ENCODE assay signal across 8 cellular contexts in the genomic region with DNA sequence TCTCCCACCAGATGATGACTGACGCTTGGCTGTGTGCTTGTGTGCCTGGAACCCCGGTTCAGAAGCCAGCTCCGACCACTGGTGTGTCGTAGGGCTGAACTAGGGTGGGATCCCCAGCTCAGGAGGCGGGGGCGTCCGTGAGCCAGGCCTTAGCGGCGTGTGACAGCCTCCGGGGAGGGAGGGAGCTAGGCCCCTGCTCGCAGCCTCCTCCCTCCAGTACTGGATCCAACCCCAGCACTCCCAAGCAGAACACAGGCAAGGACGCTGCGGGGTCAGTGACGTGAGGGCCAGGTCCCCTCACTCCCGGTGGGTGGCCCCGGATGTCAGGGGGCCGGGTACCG. TPM values are rescaled to one million over a fixed set of nuclear protein-coding genes. Genes with fewer than 3 reads are reported as not detected.
DNase-seq lines count a peak whose midpoint lies in the region; ATAC-seq, FAIRE-seq and TF ChIP-seq lines count a peak whose summit lies in the region.

No MANE protein-coding gene starts in this region.

- WGBS in HepG2 (ENCODE audit: low lambda C conversion rate), result no CpG with 5 or more reads among the region's 18 CpGs

- in situ Hi-C loops in HepG2 (cut with HindIII; ENCODE audit: extremely low pct_ligation_motif_present, low pct_unique_long_range_greater_than_20kb), result no loop called here

- H3K27ac ChIP-seq in caudate nucleus (ENCODE audit: low read depth, low read length) (peak overlapping the region; percentile 83), HepG2 (ENCODE audit: extremely low read length, insufficient read depth, low read length) (peak overlapping the region; percentile 78), thoracic aorta (peak overlapping the region; percentile 80 to 82)

- ATAC-seq in HepG2 (peak; percentile 33), thoracic aorta (ENCODE audit: insufficient number of reproducible peaks, low FRiP score, low read depth) (no peak), HG03571 (IDR thresholded peaks at IDR 0.05; ENCODE audit: unreplicated experiment) (no peak)

- H3K36me3 ChIP-seq in HepG2 (replicated peaks in 1 of 2; ENCODE audit: control insufficient read depth in 1 of 2, insufficient read depth in 2 of 2, low read length in 2 of 2), result peaks cover 4 to 13% of the 10 kb centered on the region in 2 experiments; a peak in 4 of 5 replicates
- H3K36me3 ChIP-seq in thoracic aorta, result peaks cover 5% of the 10 kb centered on the region

- POLR2A ChIA-PET in HepG2 (lab: Yijun Ruan, JAX), result interaction anchor here (0.6 to 4.0 kb wide), 25 partner anchors 8 to 582 kb away, joined by 3 to 78 read pairs (median 5); a partner anchor contains a TSS

- BruUV-seq in HepG2 (replicated peaks; lab: Mats Ljungman, UMichigan), result no TSS peak

- peak overlapping the region; percentile 87 for H3K9ac ChIP-seq in HepG2 (ENCODE audit: insufficient read depth, low read depth, low read length)

- H3K9me3 ChIP-seq in HepG2 (ENCODE audit: low read length) (no peaks in the 10 kb centered on the region), thoracic aorta (no peaks in the 10 kb centered on the region)

- no peak for TF ChIP-seq RAD21 in HepG2 (CRISPR knock-in tag; IDR thresholded peaks at IDR 0.05)

- no peak for TF ChIP-seq POLR2A in HepG2 (IDR thresholded peaks at IDR 0.05; ENCODE audit: insufficient read depth in 1 of 2, low read depth in 2 of 2, low read length in 2 of 2)

- intact Hi-C loops in HepG2 (cut with micrococcal nuclease; ENCODE audit: unreplicated experiment), result no loop called here

- H4K20me1 ChIP-seq in HepG2 (ENCODE audit: insufficient read depth, low read length), result no peaks in the 10 kb centered on the region

- TF ChIP-seq EP300 in HepG2 (IDR thresholded peaks at IDR 0.05; ENCODE audit: low read depth in 2 of 2, low read length in 2 of 2) (no peak), HepG2 (CRISPR knock-in tag; IDR thresholded peaks at IDR 0.05; ENCODE audit: borderline replicate concordance) (no peak)

- H2AFZ ChIP-seq in HepG2 (ENCODE audit: low read length), result no peak overlapping the region

- DNase-seq in AG20443 (ENCODE audit: low spot score), result peak; percentile 48
- DNase-seq in GM19239 (ENCODE audit: insufficient read length, low spot score), result no peak
- DNase-seq in NCI-H1092 (lab: John Stamatoyannopoulos, UW), result peak; percentile 11
- peak in 17 of 61 donors; percentile 34 to 73 (median 56) for DNase-seq in caudate nucleus (lab: John Stamatoyannopoulos, UW)
- DNase-seq in HepG2 (ENCODE audit: low spot score), result no peak
- DNase-seq in thoracic aorta (ENCODE audit: low spot score), result no peak
- no peak for DNase-seq in frontal cortex (ENCODE audit: low spot score in 2 of 2)

- FAIRE-seq in GM19239 (lab: Jason Lieb, UNC) (peak; percentile 33), HepG2 (lab: Jason Lieb, UNC) (no peak), frontal cortex (lab: Jason Lieb, UNC) (no peak)

- peaks cover 25% of the 10 kb centered on the region for H3K4me1 ChIP-seq in HepG2 (ENCODE audit: insufficient read depth, low read length)
- H3K4me1 ChIP-seq in thoracic aorta (ENCODE audit: control insufficient read depth in 1 of 2, low read depth in 2 of 2), result peaks cover 9 to 20% of the 10 kb centered on the region in 2 donors

- TF ChIP-seq CTCF in HepG2 (CRISPR knock-in tag; IDR thresholded peaks at IDR 0.05) (0 out of 2 replicates have a peak, but pooled peaks have one; percentile 18), thoracic aorta (IDR thresholded peaks at IDR 0.05) (no peak)

- peak overlapping the region; percentile 85 for H3K4me2 ChIP-seq in HepG2 (ENCODE audit: low read depth, low read length)

- peak overlapping the region; percentile 77 to 99 (median 95) for H3K4me3 ChIP-seq in HepG2 (replicated peaks in 1 of 3; ENCODE audit: insufficient read depth in 1 of 3, low read depth in 2 of 3, low read length in 3 of 3)
- peak overlapping the region; percentile 100 for H3K4me3 ChIP-seq in thoracic aorta

- H3K79me2 ChIP-seq in HepG2 (ENCODE audit: insufficient read depth, low read length), result peaks cover 10% of the 10 kb centered on the region

- CTCF ChIA-PET in HepG2 (lab: Yijun Ruan, JAX; ENCODE audit: low intra/inter-chr PET ratio, low total read pairs), result no interaction called here

- no peaks in the 10 kb centered on the region for H3K27me3 ChIP-seq in HepG2 (ENCODE audit: control insufficient read depth in 1 of 2, insufficient read depth in 2 of 2, low read length in 2 of 2)
- H3K27me3 ChIP-seq in thoracic aorta (replicated peaks; ENCODE audit: insufficient read depth), result no peaks in the 10 kb centered on the region

RNA-seq across cellular contexts. Expression of a gene that starts 0.4 kb away (rescaled TPM):
- 17.8 and 23.0 TPM in 2 replicates for total RNA-seq in HepG2 (2016; rRNA removed; fragmentation: Illumina TruSeq; extraction: Trizol)
- 9.2 and 11.2 TPM in 2 replicates for total RNA-seq in HepG2 (2016; cell fraction: cytosol; rRNA removed; fragmentation: Illumina TruSeq; extraction: Trizol; ENCODE audit: low read depth)
- total RNA-seq in HepG2 (2016; cell fraction: insoluble cytoplasmic fraction; rRNA removed; fragmentation: Illumina TruSeq; extraction: Trizol), result 18.6 and 19.0 TPM in 2 replicates
- 17.5 and 18.7 TPM in 2 replicates for total RNA-seq in HepG2 (2016; cell fraction: membrane; rRNA removed; fragmentation: Illumina TruSeq; extraction: Trizol)
- total RNA-seq in HepG2 (2016; cell fraction: nucleus; rRNA removed; fragmentation: Illumina TruSeq; extraction: Trizol), result 16.8 and 18.6 TPM in 2 replicates
- 95.6 and 100 TPM in 2 replicates for polyA plus RNA-seq in HepG2 (2011; rRNA removed)
- polyA plus RNA-seq in HepG2 (2011; cell fraction: cytosol; rRNA removed), result 119 and 132 TPM in 2 replicates
- polyA plus RNA-seq in HepG2 (2011; cell fraction: nucleus; rRNA removed), result 140 and 147 TPM in 2 replicates
- polyA plus RNA-seq in HepG2 (2012), result 63.2 and 90.3 TPM in 2 replicates
- 21.5 and 21.9 TPM in 2 replicates for polyA plus RNA-seq in HepG2 (2016; cell fraction: cytosol; fragmentation: Illumina TruSeq; extraction: Trizol; ENCODE audit: low read depth)
- polyA plus RNA-seq in HepG2 (2016; cell fraction: insoluble cytoplasmic fraction; fragmentation: Illumina TruSeq; extraction: Trizol; ENCODE audit: low read depth), result 35.6 and 42.4 TPM in 2 replicates
- 24.2 and 24.7 TPM in 2 replicates for polyA plus RNA-seq in HepG2 (2016; cell fraction: membrane; fragmentation: Illumina TruSeq; extraction: Trizol; ENCODE audit: low read depth)
- 46.6 and 53.0 TPM in 2 replicates for polyA plus RNA-seq in HepG2 (2016; cell fraction: nucleus; fragmentation: Illumina TruSeq; extraction: Trizol; ENCODE audit: insufficient read depth, low read depth)
- 13.2 and 78.6 TPM in 2 replicates for polyA minus RNA-seq in HepG2 (2011; rRNA and poly(A)+ RNA removed; ENCODE audit: low replicate concordance)
- 35.6 and 37.7 TPM in 2 replicates for polyA minus RNA-seq in HepG2 (2011; cell fraction: cytosol; rRNA and poly(A)+ RNA removed)
- 26.9 and 27.8 TPM in 2 replicates for polyA minus RNA-seq in HepG2 (2011; cell fraction: nucleus; rRNA and poly(A)+ RNA removed)
- 10 to 100 TPM; 24.9 to 25.3 TPM for total RNA-seq in thoracic aorta
- total RNA-seq in frontal cortex, result 16.3 TPM

RNA-seq across cellular contexts. Expression of a gene that starts 28.4 kb away (rescaled TPM):
- total RNA-seq in HepG2 (2016; rRNA removed; fragmentation: Illumina TruSeq; extraction: Trizol) (0.11 and 0.17 TPM in 2 replicates), thoracic aorta (100 to 1,000 TPM in 1 of 2 donors, 10 to 100 TPM in 1; 73.2 to 112 TPM), frontal cortex (8.6 TPM)
- total RNA-seq in HepG2 (2016; cell fraction: cytosol; rRNA removed; fragmentation: Illumina TruSeq; extraction: Trizol; ENCODE audit: low read depth), result 0.18 TPM in 1 of 2 replicates, not detected in the other
- total RNA-seq in HepG2 (2016; cell fraction: insoluble cytoplasmic fraction; rRNA removed; fragmentation: Illumina TruSeq; extraction: Trizol), result 0.12 and 0.28 TPM in 2 replicates
- total RNA-seq in HepG2 (2016; cell fraction: membrane; rRNA removed; fragmentation: Illumina TruSeq; extraction: Trizol), result 0.07 and 0.09 TPM in 2 replicates
- not detected in 2 replicates for total RNA-seq in HepG2 (2016; cell fraction: nucleus; rRNA removed; fragmentation: Illumina TruSeq; extraction: Trizol)
- 0.26 and 0.47 TPM in 2 replicates for polyA plus RNA-seq in HepG2 (2011; rRNA removed)
- 0.24 and 0.38 TPM in 2 replicates for polyA plus RNA-seq in HepG2 (2011; cell fraction: cytosol; rRNA removed)
- 0.96 and 1.1 TPM in 2 replicates for polyA plus RNA-seq in HepG2 (2011; cell fraction: nucleus; rRNA removed)
- polyA plus RNA-seq in HepG2 (2012), result 0.16 and 0.33 TPM in 2 replicates
- polyA plus RNA-seq in HepG2 (2016; cell fraction: cytosol; fragmentation: Illumina TruSeq; extraction: Trizol; ENCODE audit: low read depth), result 0.03 and 0.05 TPM in 2 replicates
- 0.41 TPM in 1 of 2 replicates, not detected in the other for polyA plus RNA-seq in HepG2 (2016; cell fraction: insoluble cytoplasmic fraction; fragmentation: Illumina TruSeq; extraction: Trizol; ENCODE audit: low read depth)
- 0.08 and 0.15 TPM in 2 replicates for polyA plus RNA-seq in HepG2 (2016; cell fraction: membrane; fragmentation: Illumina TruSeq; extraction: Trizol; ENCODE audit: low read depth)
- polyA plus RNA-seq in HepG2 (2016; cell fraction: nucleus; fragmentation: Illumina TruSeq; extraction: Trizol; ENCODE audit: insufficient read depth, low read depth), result 0.22 and 0.27 TPM in 2 replicates
- 0.40 and 0.82 TPM in 2 replicates for polyA minus RNA-seq in HepG2 (2011; rRNA and poly(A)+ RNA removed; ENCODE audit: low replicate concordance)
- 0.26 and 0.40 TPM in 2 replicates for polyA minus RNA-seq in HepG2 (2011; cell fraction: cytosol; rRNA and poly(A)+ RNA removed)
- polyA minus RNA-seq in HepG2 (2011; cell fraction: nucleus; rRNA and poly(A)+ RNA removed), result 0.12 and 0.13 TPM in 2 replicates

RNA-seq across cellular contexts. Expression of a gene that starts 31.6 kb away (rescaled TPM):
- total RNA-seq in HepG2 (2016; rRNA removed; fragmentation: Illumina TruSeq; extraction: Trizol), result 19.3 and 21.6 TPM in 2 replicates
- total RNA-seq in HepG2 (2016; cell fraction: cytosol; rRNA removed; fragmentation: Illumina TruSeq; extraction: Trizol; ENCODE audit: low read depth), result 10.7 and 14.0 TPM in 2 replicates
- total RNA-seq in HepG2 (2016; cell fraction: insoluble cytoplasmic fraction; rRNA removed; fragmentation: Illumina TruSeq; extraction: Trizol), result 18.7 and 21.0 TPM in 2 replicates
- total RNA-seq in HepG2 (2016; cell fraction: membrane; rRNA removed; fragmentation: Illumina TruSeq; extraction: Trizol), result 20.4 and 22.8 TPM in 2 replicates
- total RNA-seq in HepG2 (2016; cell fraction: nucleus; rRNA removed; fragmentation: Illumina TruSeq; extraction: Trizol), result 19.0 and 20.5 TPM in 2 replicates
- 29.2 and 34.2 TPM in 2 replicates for polyA plus RNA-seq in HepG2 (2011; rRNA removed)
- polyA plus RNA-seq in HepG2 (2011; cell fraction: cytosol; rRNA removed), result 20.1 and 22.1 TPM in 2 replicates
- 41.4 and 55.5 TPM in 2 replicates for polyA plus RNA-seq in HepG2 (2011; cell fraction: nucleus; rRNA removed)
- 17.3 and 22.8 TPM in 2 replicates for polyA plus RNA-seq in HepG2 (2012)
- polyA plus RNA-seq in HepG2 (2016; cell fraction: cytosol; fragmentation: Illumina TruSeq; extraction: Trizol; ENCODE audit: low read depth), result 20.0 and 28.7 TPM in 2 replicates
- polyA plus RNA-seq in HepG2 (2016; cell fraction: insoluble cytoplasmic fraction; fragmentation: Illumina TruSeq; extraction: Trizol; ENCODE audit: low read depth), result 23.9 and 26.6 TPM in 2 replicates
- 30.2 and 33.5 TPM in 2 replicates for polyA plus RNA-seq in HepG2 (2016; cell fraction: membrane; fragmentation: Illumina TruSeq; extraction: Trizol; ENCODE audit: low read depth)
- 57.4 and 61.7 TPM in 2 replicates for polyA plus RNA-seq in HepG2 (2016; cell fraction: nucleus; fragmentation: Illumina TruSeq; extraction: Trizol; ENCODE audit: insufficient read depth, low read depth)
- polyA minus RNA-seq in HepG2 (2011; rRNA and poly(A)+ RNA removed; ENCODE audit: low replicate concordance), result 47.2 and 80.3 TPM in 2 replicates
- 15.8 TPM in 2 replicates for polyA minus RNA-seq in HepG2 (2011; cell fraction: cytosol; rRNA and poly(A)+ RNA removed)
- 24.3 and 36.3 TPM in 2 replicates for polyA minus RNA-seq in HepG2 (2011; cell fraction: nucleus; rRNA and poly(A)+ RNA removed)
- 10 to 100 TPM; 21.9 to 22.9 TPM for total RNA-seq in thoracic aorta
- 17.9 TPM for total RNA-seq in frontal cortex

RNA-seq across cellular contexts. Expression of a gene that starts 31.9 kb away (rescaled TPM):
- total RNA-seq in HepG2 (2016; rRNA removed; fragmentation: Illumina TruSeq; extraction: Trizol), result 625 and 944 TPM in 2 replicates
- total RNA-seq in HepG2 (2016; cell fraction: cytosol; rRNA removed; fragmentation: Illumina TruSeq; extraction: Trizol; ENCODE audit: low read depth), result 53.4 and 61.8 TPM in 2 replicates
- total RNA-seq in HepG2 (2016; cell fraction: insoluble cytoplasmic fraction; rRNA removed; fragmentation: Illumina TruSeq; extraction: Trizol), result 635 and 912 TPM in 2 replicates
- 124 and 145 TPM in 2 replicates for total RNA-seq in HepG2 (2016; cell fraction: membrane; rRNA removed; fragmentation: Illumina TruSeq; extraction: Trizol)
- total RNA-seq in HepG2 (2016; cell fraction: nucleus; rRNA removed; fragmentation: Illumina TruSeq; extraction: Trizol), result 234 and 241 TPM in 2 replicates
- 109 and 124 TPM in 2 replicates for polyA plus RNA-seq in HepG2 (2011; rRNA removed)
- polyA plus RNA-seq in HepG2 (2011; cell fraction: cytosol; rRNA removed), result 106 and 126 TPM in 2 replicates
- 30.7 and 40.3 TPM in 2 replicates for polyA plus RNA-seq in HepG2 (2011; cell fraction: nucleus; rRNA removed)
- polyA plus RNA-seq in HepG2 (2012), result 246 and 411 TPM in 2 replicates
- polyA plus RNA-seq in HepG2 (2016; cell fraction: cytosol; fragmentation: Illumina TruSeq; extraction: Trizol; ENCODE audit: low read depth), result 34.4 and 42.4 TPM in 2 replicates
- 671 and 701 TPM in 2 replicates for polyA plus RNA-seq in HepG2 (2016; cell fraction: insoluble cytoplasmic fraction; fragmentation: Illumina TruSeq; extraction: Trizol; ENCODE audit: low read depth)
- 64.7 and 77.0 TPM in 2 replicates for polyA plus RNA-seq in HepG2 (2016; cell fraction: membrane; fragmentation: Illumina TruSeq; extraction: Trizol; ENCODE audit: low read depth)
- 237 and 254 TPM in 2 replicates for polyA plus RNA-seq in HepG2 (2016; cell fraction: nucleus; fragmentation: Illumina TruSeq; extraction: Trizol; ENCODE audit: insufficient read depth, low read depth)
- 102 and 167 TPM in 2 replicates for polyA minus RNA-seq in HepG2 (2011; rRNA and poly(A)+ RNA removed; ENCODE audit: low replicate concordance)
- 71.6 and 76.1 TPM in 2 replicates for polyA minus RNA-seq in HepG2 (2011; cell fraction: cytosol; rRNA and poly(A)+ RNA removed)
- 38.2 and 41.5 TPM in 2 replicates for polyA minus RNA-seq in HepG2 (2011; cell fraction: nucleus; rRNA and poly(A)+ RNA removed)
- total RNA-seq in thoracic aorta, result 100 to 1,000 TPM; 126 to 131 TPM
- 259 TPM for total RNA-seq in frontal cortex

RNA-seq across cellular contexts. Expression of a gene that starts 45.0 kb away (rescaled TPM):
- total RNA-seq in HepG2 (2016; rRNA removed; fragmentation: Illumina TruSeq; extraction: Trizol) (28.6 and 30.3 TPM in 2 replicates), thoracic aorta (10 to 100 TPM; 17.6 to 38.1 TPM), frontal cortex (24.1 TPM)
- 13.1 and 13.9 TPM in 2 replicates for total RNA-seq in HepG2 (2016; cell fraction: cytosol; rRNA removed; fragmentation: Illumina TruSeq; extraction: Trizol; ENCODE audit: low read depth)
- 27.8 and 29.2 TPM in 2 replicates for total RNA-seq in HepG2 (2016; cell fraction: insoluble cytoplasmic fraction; rRNA removed; fragmentation: Illumina TruSeq; extraction: Trizol)
- 33.4 and 34.4 TPM in 2 replicates for total RNA-seq in HepG2 (2016; cell fraction: membrane; rRNA removed; fragmentation: Illumina TruSeq; extraction: Trizol)
- total RNA-seq in HepG2 (2016; cell fraction: nucleus; rRNA removed; fragmentation: Illumina TruSeq; extraction: Trizol), result 20.8 and 24.8 TPM in 2 replicates
- 10.3 and 11.2 TPM in 2 replicates for polyA plus RNA-seq in HepG2 (2011; rRNA removed)
- polyA plus RNA-seq in HepG2 (2011; cell fraction: cytosol; rRNA removed), result 8.4 and 9.9 TPM in 2 replicates
- 10.0 and 10.5 TPM in 2 replicates for polyA plus RNA-seq in HepG2 (2011; cell fraction: nucleus; rRNA removed)
- polyA plus RNA-seq in HepG2 (2012), result 8.6 and 11.1 TPM in 2 replicates
- polyA plus RNA-seq in HepG2 (2016; cell fraction: cytosol; fragmentation: Illumina TruSeq; extraction: Trizol; ENCODE audit: low read depth), result 40.9 and 52.2 TPM in 2 replicates
- 37.9 and 45.4 TPM in 2 replicates for polyA plus RNA-seq in HepG2 (2016; cell fraction: insoluble cytoplasmic fraction; fragmentation: Illumina TruSeq; extraction: Trizol; ENCODE audit: low read depth)
- polyA plus RNA-seq in HepG2 (2016; cell fraction: membrane; fragmentation: Illumina TruSeq; extraction: Trizol; ENCODE audit: low read depth), result 50.3 and 61.8 TPM in 2 replicates
- polyA plus RNA-seq in HepG2 (2016; cell fraction: nucleus; fragmentation: Illumina TruSeq; extraction: Trizol; ENCODE audit: insufficient read depth, low read depth), result 38.0 and 40.7 TPM in 2 replicates
- 18.2 and 44.3 TPM in 2 replicates for polyA minus RNA-seq in HepG2 (2011; rRNA and poly(A)+ RNA removed; ENCODE audit: low replicate concordance)
- polyA minus RNA-seq in HepG2 (2011; cell fraction: cytosol; rRNA and poly(A)+ RNA removed), result 3.3 and 3.9 TPM in 2 replicates
- 16.3 and 17.3 TPM in 2 replicates for polyA minus RNA-seq in HepG2 (2011; cell fraction: nucleus; rRNA and poly(A)+ RNA removed)

Comparison
In these comparisons a context has a peak if more than half of its experiments do, and no peak if none do; other contexts are left out.
1. DNase-seq: peak in AG20443 (single experiment) and NCI-H1092 (single experiment); none in GM19239 (single experiment), HepG2 (single experiment), thoracic aorta (single experiment) and frontal cortex (0 of 2).
2. Peak in every context shown above with its lines, with median percentiles within 50 percentile points of each other: H3K27ac ChIP-seq.